Comparison of ENCODE assay signal across 3 cellular contexts in the genomic region with DNA sequence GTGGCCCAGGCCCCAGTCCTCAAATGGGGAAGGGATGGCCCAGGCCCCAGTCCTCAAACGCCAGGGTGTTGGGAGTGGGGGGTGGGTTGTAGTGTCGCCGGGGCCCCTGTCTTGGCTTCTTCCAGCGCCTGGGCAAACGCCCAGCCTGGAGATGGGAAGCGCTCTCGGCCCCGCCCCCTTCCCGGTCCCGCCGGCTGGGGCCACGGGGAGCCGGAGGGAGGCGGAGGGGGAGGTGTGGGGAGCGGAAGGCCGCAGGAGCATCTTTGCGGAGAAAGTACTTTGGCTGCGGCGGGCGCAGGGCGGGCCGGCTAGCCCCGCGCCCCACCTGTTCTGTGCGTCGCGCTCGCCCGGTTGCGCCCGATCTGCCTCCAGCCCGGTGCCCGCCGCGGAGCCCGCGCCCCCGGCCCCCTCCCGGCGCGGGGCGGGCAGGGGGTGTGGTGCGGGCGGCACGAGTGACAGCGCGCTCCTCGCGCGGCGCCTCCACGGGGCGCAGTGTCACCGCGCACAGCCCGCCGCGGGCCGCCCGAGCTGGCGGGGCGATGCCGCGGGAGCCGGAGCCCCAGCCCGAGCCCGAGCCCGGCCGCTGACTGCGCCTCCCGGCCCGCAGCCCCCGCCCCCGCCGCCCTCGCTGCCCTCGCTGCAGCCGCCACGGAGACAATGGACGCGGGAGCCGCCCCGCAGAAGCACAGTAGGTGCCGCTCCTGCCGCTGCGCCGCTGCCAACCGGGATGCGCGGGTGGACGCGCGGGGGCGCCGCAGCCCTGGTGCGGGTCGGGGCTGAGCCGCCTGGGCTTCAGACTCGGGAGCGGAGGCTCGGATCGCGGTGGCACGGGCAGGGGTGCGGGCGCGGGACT.
TF ChIP-seq lines count a peak whose summit lies in the region.

No MANE protein-coding gene starts in this region.

TF ChIP-seq in GM23338, 12 proteins besides CTCF, POLR2A, EP300 and RAD21 (continues in another document):
- TF ChIP-seq POLR2AphosphoS5 (IDR thresholded peaks at IDR 0.05; ENCODE audit: low read depth) (no peak), JUNB (IDR thresholded peaks at IDR 0.05; ENCODE audit: unreplicated experiment) (no peak), ZNF114 (CRISPR knock-in tag; IDR thresholded peaks at IDR 0.05) (no peak), STAT1 (IDR thresholded peaks at IDR 0.05; ENCODE audit: unreplicated experiment) (no peak), ZNF331 (CRISPR knock-in tag; IDR thresholded peaks at IDR 0.05; ENCODE audit: low read depth) (no peak), NANOG (IDR thresholded peaks at IDR 0.05; ENCODE audit: borderline replicate concordance) (no peak), CREB1 (CRISPR knock-in tag; IDR thresholded peaks at IDR 0.05; ENCODE audit: low read depth) (no peak)
- TF ChIP-seq, protein P1, sequence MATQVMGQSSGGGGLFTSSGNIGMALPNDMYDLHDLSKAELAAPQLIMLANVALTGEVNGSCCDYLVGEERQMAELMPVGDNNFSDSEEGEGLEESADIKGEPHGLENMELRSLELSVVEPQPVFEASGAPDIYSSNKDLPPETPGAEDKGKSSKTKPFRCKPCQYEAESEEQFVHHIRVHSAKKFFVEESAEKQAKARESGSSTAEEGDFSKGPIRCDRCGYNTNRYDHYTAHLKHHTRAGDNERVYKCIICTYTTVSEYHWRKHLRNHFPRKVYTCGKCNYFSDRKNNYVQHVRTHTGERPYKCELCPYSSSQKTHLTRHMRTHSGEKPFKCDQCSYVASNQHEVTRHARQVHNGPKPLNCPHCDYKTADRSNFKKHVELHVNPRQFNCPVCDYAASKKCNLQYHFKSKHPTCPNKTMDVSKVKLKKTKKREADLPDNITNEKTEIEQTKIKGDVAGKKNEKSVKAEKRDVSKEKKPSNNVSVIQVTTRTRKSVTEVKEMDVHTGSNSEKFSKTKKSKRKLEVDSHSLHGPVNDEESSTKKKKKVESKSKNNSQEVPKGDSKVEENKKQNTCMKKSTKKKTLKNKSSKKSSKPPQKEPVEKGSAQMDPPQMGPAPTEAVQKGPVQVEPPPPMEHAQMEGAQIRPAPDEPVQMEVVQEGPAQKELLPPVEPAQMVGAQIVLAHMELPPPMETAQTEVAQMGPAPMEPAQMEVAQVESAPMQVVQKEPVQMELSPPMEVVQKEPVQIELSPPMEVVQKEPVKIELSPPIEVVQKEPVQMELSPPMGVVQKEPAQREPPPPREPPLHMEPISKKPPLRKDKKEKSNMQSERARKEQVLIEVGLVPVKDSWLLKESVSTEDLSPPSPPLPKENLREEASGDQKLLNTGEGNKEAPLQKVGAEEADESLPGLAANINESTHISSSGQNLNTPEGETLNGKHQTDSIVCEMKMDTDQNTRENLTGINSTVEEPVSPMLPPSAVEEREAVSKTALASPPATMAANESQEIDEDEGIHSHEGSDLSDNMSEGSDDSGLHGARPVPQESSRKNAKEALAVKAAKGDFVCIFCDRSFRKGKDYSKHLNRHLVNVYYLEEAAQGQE (IDR thresholded peaks at IDR 0.05; ENCODE audit: unreplicated experiment), result no peak
- TF ChIP-seq, protein P2, sequence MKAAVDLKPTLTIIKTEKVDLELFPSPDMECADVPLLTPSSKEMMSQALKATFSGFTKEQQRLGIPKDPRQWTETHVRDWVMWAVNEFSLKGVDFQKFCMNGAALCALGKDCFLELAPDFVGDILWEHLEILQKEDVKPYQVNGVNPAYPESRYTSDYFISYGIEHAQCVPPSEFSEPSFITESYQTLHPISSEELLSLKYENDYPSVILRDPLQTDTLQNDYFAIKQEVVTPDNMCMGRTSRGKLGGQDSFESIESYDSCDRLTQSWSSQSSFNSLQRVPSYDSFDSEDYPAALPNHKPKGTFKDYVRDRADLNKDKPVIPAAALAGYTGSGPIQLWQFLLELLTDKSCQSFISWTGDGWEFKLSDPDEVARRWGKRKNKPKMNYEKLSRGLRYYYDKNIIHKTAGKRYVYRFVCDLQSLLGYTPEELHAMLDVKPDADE (IDR thresholded peaks at IDR 0.05), result no peak

TF ChIP-seq in HepG2, 621 proteins besides CTCF, POLR2A, EP300 and RAD21:
- TF ChIP-seq BRD4 (CRISPR knock-in tag; IDR thresholded peaks at IDR 0.05) (no peak), STAG1 (CRISPR knock-in tag; IDR thresholded peaks at IDR 0.05) (peak; percentile 61), GFI1 (CRISPR knock-in tag; IDR thresholded peaks at IDR 0.05; ENCODE audit: borderline replicate concordance) (no peak)

TF ChIP-seq in GM12891, 5 proteins besides CTCF, POLR2A, EP300 and RAD21:
- no peak for TF ChIP-seq POU2F2 (IDR thresholded peaks at IDR 0.05; ENCODE audit: low read depth, low read length)
- no peak for TF ChIP-seq SPI1 (IDR thresholded peaks at IDR 0.05; ENCODE audit: low read depth, low read length)
- TF ChIP-seq TAF1 (IDR thresholded peaks at IDR 0.05; ENCODE audit: low read depth, low read length), result no peak
- no peak for TF ChIP-seq POLR2AphosphoS5 (IDR thresholded peaks at IDR 0.05; ENCODE audit: low read depth, low read length)
- no peak for TF ChIP-seq PAX5 (IDR thresholded peaks at IDR 0.05; ENCODE audit: insufficient read depth, low read length, severe bottlenecking)
